ENCODE assay signal across 12 cellular contexts in genomic region chr4:82784615-82785247, GRCh38. TPM values are rescaled to one million over a fixed set of nuclear protein-coding genes. Genes with fewer than 3 reads are reported as not detected.
DNase-seq lines count a peak whose midpoint lies in the region; ATAC-seq, FAIRE-seq and TF ChIP-seq lines count a peak whose summit lies in the region.
"Had no signal": no experiment of that assay in that cellular context is flagged by ENCODE, and none has a peak within 500 bp of the region (broad histone marks: within the 10 kb centered on the region; RNA-seq: fewer than 3 reads in every experiment).

No MANE protein-coding gene starts in this region.

- H3K36me3 Mint-ChIP-seq in HFFc6 (ENCODE audit: low read depth) = peaks cover 14% of the 10 kb centered on the region; the same call in 1 of the 2 replicates
- H3K36me3 Mint-ChIP-seq: memory B cell had no signal

- H3K4me1 Mint-ChIP-seq in HFFc6 (ENCODE audit: low read depth) = peaks cover 72% of the 10 kb centered on the region
- H3K4me1 Mint-ChIP-seq: activated naive CD8-positive, alpha-beta T cell treated with anti-CD3 and anti-CD28 coated beads, Interleukin-2, amount 50 U/mL, for 24 hours; memory B cell had no signal

- TF ChIP-seq EP300 in A549 (IDR thresholded peaks at IDR 0.05) = no peak

- H3K4me1 ChIP-seq in A549 (peaks cover 64% of the 10 kb centered on the region), esophagus squamous epithelium (peaks cover 11 to 30% (median 20%) of the 10 kb centered on the region in 3 donors)
- H3K4me1 ChIP-seq: gastrocnemius medialis had no signal

- H3K4me3 ChIP-seq in A549 = 0 out of 3 replicates have a peak overlapping the region, but pooled peaks have one; percentile 12
- H3K4me3 ChIP-seq in esophagus squamous epithelium = no peak overlapping the region
- H3K4me3 ChIP-seq: gastrocnemius medialis had no signal

- POLR2A ChIA-PET in A549 (lab: Yijun Ruan, JAX) = interaction anchor here (2.6 kb wide), 1 partner anchor 14 kb away, joined by 15 read pairs; the partner anchor contains the start of gene SCD5

- 64% methylated on average over 6 of the region's 6 CpGs for WGBS in A549 (ENCODE audit: missing lambda C conversion rate)
- WGBS in esophagus squamous epithelium, 2 donors = 40 to 53% methylated on average over 5 to 6 of the region's 6 CpGs

- peak overlapping the region; percentile 89 for H3K4me2 ChIP-seq in A549

- CTCF ChIA-PET in A549 (lab: Yijun Ruan, JAX) = interaction anchor here (0.7 to 2.2 kb wide), 7 partner anchors 8 to 277 kb away, joined by 3 to 5 read pairs (median 3); partner anchors contain the start of gene SCD5

- peak overlapping the region; percentile 79 for H3K4me3 Mint-ChIP-seq in HFFc6
- H3K4me3 Mint-ChIP-seq: activated CD4-positive, alpha-beta T cell treated with anti-CD3 and anti-CD28 coated beads, Interleukin-2, amount 10 ng/mL, durations not matched to agents 24 days and 14 days; activated naive CD8-positive, alpha-beta T cell treated with anti-CD3 and anti-CD28 coated beads, Interleukin-2, amount 50 U/mL, for 24 hours; memory B cell had no signal

- no peaks in the 10 kb centered on the region; the same call in 1 of the 2 replicates for H3K27me3 Mint-ChIP-seq in HFFc6 (ENCODE audit: insufficient read depth)
- H3K27me3 Mint-ChIP-seq: activated naive CD8-positive, alpha-beta T cell treated with anti-CD3 and anti-CD28 coated beads, Interleukin-2, amount 50 U/mL, for 24 hours had no signal

- TF ChIP-seq CTCF in A549 (IDR thresholded peaks at IDR 0.05) (no peak), HFFc6 (IDR thresholded peaks at IDR 0.05) (no peak), esophagus squamous epithelium (IDR thresholded peaks at IDR 0.05) (no peak)

- FAIRE-seq in A549 (lab: Jason Lieb, UNC) = no peak

- no peaks in the 10 kb centered on the region for H3K27me3 ChIP-seq in esophagus squamous epithelium

- intact Hi-C loops in esophagus squamous epithelium (cut with DNase I) = no loop called here

- H3K36me3 ChIP-seq in esophagus squamous epithelium = no peaks in the 10 kb centered on the region
- H3K36me3 ChIP-seq: gastrocnemius medialis had no signal

- H3K9me3 ChIP-seq in A549 (no peaks in the 10 kb centered on the region), esophagus squamous epithelium (no peaks in the 10 kb centered on the region)
- H3K9me3 ChIP-seq: gastrocnemius medialis had no signal

- TF ChIP-seq POLR2A in A549 (IDR thresholded peaks at IDR 0.05; ENCODE audit: low read length) (no peak), esophagus squamous epithelium (IDR thresholded peaks at IDR 0.05) (no peak)

- DNase-seq in A549 (ENCODE audit: low read depth in 1 of 2, low spot score in 1 of 2) (no peak), HFFc6 (peak; percentile 47), iris pigment epithelial cell (ENCODE audit: low read depth) (peak; percentile 76), OCI-M2 (lab: John Stamatoyannopoulos, UW; ENCODE audit: unreplicated experiment) (no peak), esophagus squamous epithelium (lab: John Stamatoyannopoulos, UW) (no peak)
- DNase-seq in activated CD4-positive, alpha-beta T cell treated with anti-CD3 and anti-CD28 coated beads, Interleukin-2, amount 50 U/mL, for 4 hours = no peak
- DNase-seq: activated CD4-positive, alpha-beta T cell treated with anti-CD3 and anti-CD28 coated beads, Interleukin-2, amount 10 ng/mL, durations not matched to agents 24 days and 14 days; activated naive CD8-positive, alpha-beta T cell treated with anti-CD3 and anti-CD28 coated beads, Interleukin-2, amount 50 U/mL, for 24 hours; gastrocnemius medialis had no signal

- peak overlapping the region; percentile 89 for H3K27ac Mint-ChIP-seq in HFFc6
- H3K27ac Mint-ChIP-seq: activated CD4-positive, alpha-beta T cell treated with anti-CD3 and anti-CD28 coated beads, Interleukin-2, amount 10 ng/mL, durations not matched to agents 24 days and 14 days; activated naive CD8-positive, alpha-beta T cell treated with anti-CD3 and anti-CD28 coated beads, Interleukin-2, amount 50 U/mL, for 24 hours; memory B cell had no signal

- no peaks in the 10 kb centered on the region for H3K9me3 Mint-ChIP-seq in HFFc6
- H3K9me3 Mint-ChIP-seq: activated CD4-positive, alpha-beta T cell treated with anti-CD3 and anti-CD28 coated beads, Interleukin-2, amount 10 ng/mL, durations not matched to agents 24 days and 14 days; activated naive CD8-positive, alpha-beta T cell treated with anti-CD3 and anti-CD28 coated beads, Interleukin-2, amount 50 U/mL, for 24 hours; memory B cell had no signal

- H3K27ac ChIP-seq in A549 (peak overlapping the region; percentile 71 to 74), angular gyrus (ENCODE audit: low read depth, low read length) (peak overlapping the region; percentile 60), esophagus squamous epithelium (no peak overlapping the region)
- H3K27ac ChIP-seq: gastrocnemius medialis had no signal

- no peak for TF ChIP-seq RAD21 in A549 (conservative IDR thresholded peaks at IDR 0.05 in 1 of 2, IDR thresholded peaks at IDR 0.05 in 1 of 2)

- ATAC-seq in A549 (peak in 1 of 2 experiments; percentile 28; a peak in 3 of 6 replicates), HG02759 (IDR thresholded peaks at IDR 0.05; ENCODE audit: unreplicated experiment) (no peak)
- ATAC-seq: activated naive CD8-positive, alpha-beta T cell treated with anti-CD3 and anti-CD28 coated beads, Interleukin-2, amount 50 U/mL, for 24 hours; gastrocnemius medialis had no signal

TF ChIP-seq in A549, 52 proteins besides CTCF, POLR2A, EP300 and RAD21 (continues in another document):
- TF ChIP-seq, protein P1, sequence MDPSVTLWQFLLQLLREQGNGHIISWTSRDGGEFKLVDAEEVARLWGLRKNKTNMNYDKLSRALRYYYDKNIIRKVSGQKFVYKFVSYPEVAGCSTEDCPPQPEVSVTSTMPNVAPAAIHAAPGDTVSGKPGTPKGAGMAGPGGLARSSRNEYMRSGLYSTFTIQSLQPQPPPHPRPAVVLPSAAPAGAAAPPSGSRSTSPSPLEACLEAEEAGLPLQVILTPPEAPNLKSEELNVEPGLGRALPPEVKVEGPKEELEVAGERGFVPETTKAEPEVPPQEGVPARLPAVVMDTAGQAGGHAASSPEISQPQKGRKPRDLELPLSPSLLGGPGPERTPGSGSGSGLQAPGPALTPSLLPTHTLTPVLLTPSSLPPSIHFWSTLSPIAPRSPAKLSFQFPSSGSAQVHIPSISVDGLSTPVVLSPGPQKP (IDR thresholded peaks at IDR 0.05; ENCODE audit: low read depth, low read length) = no peak
- TF ChIP-seq FOSB (CRISPR knock-in tag; IDR thresholded peaks at IDR 0.05) (no peak), BHLHE40 (IDR thresholded peaks at IDR 0.05; ENCODE audit: low read depth, low read length) (no peak), MAFK (IDR thresholded peaks at IDR 0.05; ENCODE audit: partially characterized antibody) (no peak), CBX8 (IDR thresholded peaks at IDR 0.05) (no peak), MAZ (IDR thresholded peaks at IDR 0.05; ENCODE audit: borderline replicate concordance, low read depth, low read length) (no peak), JUNB (IDR thresholded peaks at IDR 0.05) (no peak), HEYL (CRISPR knock-in tag; IDR thresholded peaks at IDR 0.05) (no peak), MAX (IDR thresholded peaks at IDR 0.05) (no peak), ZC3H11A (IDR thresholded peaks at IDR 0.05) (no peak), CBX2 (IDR thresholded peaks at IDR 0.05; ENCODE audit: borderline replicate concordance, low read depth) (no peak), ESRRA (IDR thresholded peaks at IDR 0.05; ENCODE audit: borderline replicate concordance, low read length) (no peak)
- TF ChIP-seq, protein P2, sequence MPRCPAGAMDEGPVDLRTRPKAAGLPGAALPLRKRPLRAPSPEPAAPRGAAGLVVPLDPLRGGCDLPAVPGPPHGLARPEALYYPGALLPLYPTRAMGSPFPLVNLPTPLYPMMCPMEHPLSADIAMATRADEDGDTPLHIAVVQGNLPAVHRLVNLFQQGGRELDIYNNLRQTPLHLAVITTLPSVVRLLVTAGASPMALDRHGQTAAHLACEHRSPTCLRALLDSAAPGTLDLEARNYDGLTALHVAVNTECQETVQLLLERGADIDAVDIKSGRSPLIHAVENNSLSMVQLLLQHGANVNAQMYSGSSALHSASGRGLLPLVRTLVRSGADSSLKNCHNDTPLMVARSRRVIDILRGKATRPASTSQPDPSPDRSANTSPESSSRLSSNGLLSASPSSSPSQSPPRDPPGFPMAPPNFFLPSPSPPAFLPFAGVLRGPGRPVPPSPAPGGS (IDR thresholded peaks at IDR 0.05) = no peak

RNA-seq across cellular contexts. Expression of gene SCD5, which starts 13.9 kb away (rescaled TPM):
- polyA plus RNA-seq in A549 (2011; rRNA removed) = 11.3 and 11.9 TPM in 2 replicates
- polyA plus RNA-seq in A549 (2012; cell fraction: cytosol; rRNA removed) = 4.6 and 5.8 TPM in 2 replicates
- polyA plus RNA-seq in A549 (2012; cell fraction: nucleus; rRNA removed) = 4.0 and 5.0 TPM in 2 replicates
- 7.5 to 10.8 TPM (median 9.8 TPM) in 3 replicates for polyA plus RNA-seq in A549 (2017; fragmentation: RNase III; extraction: RNeasy Plus Mini Kit Qiagen cat#74134 plus additional on column Dnase treatment)
- 8.2 and 8.8 TPM in 2 replicates for polyA minus RNA-seq in A549 (2011; rRNA and poly(A)+ RNA removed)
- 10 to 100 TPM; 28.4 to 36.4 (median 32.0) TPM for total RNA-seq in HFFc6 (2021; fragmentation: NEBNext Ultra II Directional; extraction: Animal tissue kit (Norgen Biotek cat#: 25700))
- 1 to 10 TPM; 1.2 to 6.3 (median 4.3) TPM for total RNA-seq in esophagus squamous epithelium

Comparison
In these comparisons a context has a peak if more than half of its experiments do, and no peak if none do; other contexts are left out.
1. DNase-seq: peak in HFFc6 (single experiment) and iris pigment epithelial cell (single experiment); none in A549 (0 of 2), OCI-M2 (single experiment), esophagus squamous epithelium (single experiment) and activated CD4-positive, alpha-beta T cell treated with anti-CD3 and anti-CD28 coated beads, Interleukin-2, amount 50 U/mL, for 4 hours (0 of 2).
2. H3K27ac ChIP-seq: peak in A549 (2 of 2) and angular gyrus (single experiment); none in esophagus squamous epithelium (0 of 4).
3. RNA of gene SCD5, which starts 13.9 kb away (total RNA-seq): 28.4 to 36.4 TPM in HFFc6; 1.2 to 6.3 TPM in esophagus squamous epithelium; every median in the first group is over 4 times any median in the second.